34 cellular contexts compared by ENCODE assay signal in the genomic region with DNA sequence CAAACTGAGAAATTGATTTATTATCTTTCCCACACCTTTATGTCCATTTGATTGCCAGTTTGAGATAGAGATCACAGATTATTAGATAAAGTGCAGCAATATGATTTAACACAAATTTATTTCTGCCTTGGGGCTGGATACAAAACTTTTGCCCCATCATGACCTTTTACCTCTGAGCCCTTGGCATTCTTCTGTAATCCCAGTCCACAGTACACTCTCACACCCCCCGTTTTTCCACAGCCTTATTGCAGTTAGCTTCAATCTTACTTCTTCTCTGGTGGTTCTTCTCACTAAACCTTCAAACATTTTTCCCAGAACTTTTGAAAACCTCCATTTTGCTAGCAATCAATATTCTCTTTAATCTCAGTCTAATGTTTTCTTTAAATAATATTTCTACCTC.
"Had no signal": no experiment of that assay in that cellular context is flagged by ENCODE, and none has a peak within 500 bp of the region (broad histone marks: within the 10 kb centered on the region; RNA-seq: fewer than 3 reads in every experiment).

No MANE protein-coding gene starts in this region.

- H3K4me3 ChIP-seq: MG63 had no signal

- H3K9ac ChIP-seq: KMS-11 had no signal

- H3K27ac ChIP-seq: KMS-11 had no signal

- H3K4me2 ChIP-seq: KMS-11 had no signal

- H3K9me3 ChIP-seq: MG63 had no signal

- DNase-seq: Karpas-422, Kasumi-1, KG1, MG63, MM.1S, MV-4-11, NCI-H1048, NCI-H1092, NCI-H1092 treated with DMSO at 0.1 percent for 48 hours, NCI-H1105, NCI-H1105 treated with DMSO at 0.1 percent for 48 hours, NCI-H1417, NCI-H1417 treated with DMSO at 0.1 percent for 48 hours, NCI-H1436, NCI-H1436 treated with DMSO at 0.1 percent for 48 hours, NCI-H146, NCI-H1694, NCI-H1694 treated with DMSO at 0.1 percent for 48 hours, NCI-H187, NCI-H187 treated with DMSO at 0.1 percent for 48 hours, NCI-H1930, NCI-H2029, NCI-H2029 treated with DMSO at 0.1 percent for 48 hours, NCI-H2081, NCI-H2081 treated with DMSO at 0.1 percent for 48 hours, NCI-H2107, NCI-H2171, NCI-H2171 treated with DMSO at 0.1 percent for 48 hours, NCI-H2227 treated with DMSO at 0.1 percent for 48 hours, NCI-H226, NCI-H345, NCI-H446, NCI-H446 treated with DMSO at 0.1 percent for 48 hours had no signal

- H3K27me3 ChIP-seq: MG63 had no signal

- H3K36me3 ChIP-seq: MG63 had no signal
